Comparison of ENCODE assay signal across 13 cellular contexts in the genomic region with DNA sequence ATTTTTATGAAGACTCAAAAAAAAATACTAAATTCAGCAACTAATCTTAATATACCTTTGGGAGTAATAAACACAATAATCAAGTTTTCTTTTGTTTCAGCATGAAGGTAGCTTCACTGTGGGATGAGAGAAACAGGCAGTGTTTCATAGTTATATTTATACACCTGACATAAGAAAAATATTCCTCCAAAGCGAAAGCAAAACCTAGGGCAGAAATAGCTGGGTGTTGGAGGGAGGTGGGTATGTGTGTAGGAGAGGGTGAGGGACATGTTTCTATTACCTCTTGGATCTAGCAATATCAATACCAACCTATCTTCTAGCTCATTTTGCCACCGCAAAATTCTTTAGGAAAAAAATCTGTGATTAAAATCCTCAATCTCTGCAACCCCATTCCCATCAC.
"Had no signal": no experiment of that assay in that cellular context is flagged by ENCODE, and none has a peak within 500 bp of the region (broad histone marks: within the 10 kb centered on the region; RNA-seq: fewer than 3 reads in every experiment).

No MANE protein-coding gene starts in this region.

- H3K27me3 ChIP-seq: adrenal gland, esophagus muscularis mucosa, left lung, transverse colon, vagina had no signal

- H3K27ac ChIP-seq: adrenal gland, esophagus muscularis mucosa, left lung, transverse colon, vagina had no signal

- ATAC-seq: left lung; stimulated activated naive CD8-positive, alpha-beta T cell treated with anti-CD3 and anti-CD28 coated beads, Interleukin-15, Interleukin-2, amounts not matched to agents 100 U/mL and 50 U/mL, for 24 hours had no signal

- H3K9me3 ChIP-seq: adrenal gland, esophagus muscularis mucosa, transverse colon, vagina had no signal

- DNase-seq: activated naive CD4-positive, alpha-beta T cell treated with anti-CD3 and anti-CD28 coated beads, Interleukin-2, amount 50 U/mL, for 16 hours; adrenal gland; hippocampal formation; left lung; nephron progenitor cell; occipital lobe; stimulated activated CD4-positive, alpha-beta T cell treated with anti-CD3 and anti-CD28 coated beads, Interleukin-4, amount 100 ng/mL, for 24 hours; stimulated activated naive CD8-positive, alpha-beta T cell treated with anti-CD3 and anti-CD28 coated beads, Interleukin-15, Interleukin-2, amounts not matched to agents 100 U/mL and 50 U/mL, for 24 hours; T-helper 9 cell; transverse colon had no signal

- H3K4me3 ChIP-seq: adrenal gland, esophagus muscularis mucosa, left lung, skin epidermis, transverse colon, vagina had no signal

- H3K4me3 Mint-ChIP-seq: nephron progenitor cell had no signal

- H3K36me3 ChIP-seq: adrenal gland, esophagus muscularis mucosa, left lung, transverse colon, vagina had no signal

- H3K27ac Mint-ChIP-seq: nephron progenitor cell had no signal

- H3K4me1 ChIP-seq: adrenal gland, left lung had no signal
